8 cellular contexts compared by ENCODE assay signal in genomic region chr6:145734486-145735355, GRCh38. TPM values are rescaled to one million over a fixed set of nuclear protein-coding genes. Genes with fewer than 3 reads are reported as not detected.
DNase-seq lines count a peak whose midpoint lies in the region; ATAC-seq and TF ChIP-seq lines count a peak whose summit lies in the region.

No MANE protein-coding gene starts in this region.

- peak; percentile 70 to 80 for ATAC-seq in activated naive CD4-positive, alpha-beta T cell treated with anti-CD3 and anti-CD28 coated beads, Interleukin-2, amount 50 U/mL, for 72 hours

- TF ChIP-seq EP300 in SK-N-SH (IDR thresholded peaks at IDR 0.05; ENCODE audit: borderline replicate concordance in 1 of 2, low read depth in 1 of 2, low read length in 1 of 2) (peak in 1 of 2 experiments; percentile 61; a peak in 2 of 4 replicates), ovary (IDR thresholded peaks at IDR 0.05) (peak; percentile 5)

- POLR2A ChIA-PET in SK-N-SH (lab: Yijun Ruan, JAX), result interaction anchor here (0.7 to 3.3 kb wide), 8 partner anchors 54 to 1152 kb away, joined by 3 to 57 read pairs (median 4); partner anchors contain the start of genes FBXO30 and SHPRH

- TF ChIP-seq RAD21 in SK-N-SH (IDR thresholded peaks at IDR 0.05; ENCODE audit: low read length), result no peak

- TF ChIP-seq CTCF in HFFc6 (IDR thresholded peaks at IDR 0.05), result no peak
- TF ChIP-seq CTCF in SK-N-SH (IDR thresholded peaks at IDR 0.05), result no peak
- TF ChIP-seq CTCF in ovary (IDR thresholded peaks at IDR 0.05), result no peak
- no peak for TF ChIP-seq CTCF in thyroid gland (IDR thresholded peaks at IDR 0.05)

- peaks cover 35% of the 10 kb centered on the region for H3K4me1 Mint-ChIP-seq in HFFc6 (ENCODE audit: low read depth)

- no peaks in the 10 kb centered on the region for H3K27me3 ChIP-seq in SK-N-SH (ENCODE audit: insufficient read depth)
- H3K27me3 ChIP-seq in ovary, result no peaks in the 10 kb centered on the region
- no peaks in the 10 kb centered on the region for H3K27me3 ChIP-seq in thyroid gland

- peaks cover 25% of the 10 kb centered on the region for H3F3A ChIP-seq in SK-N-SH (replicated peaks; ENCODE audit: insufficient read depth)

- TF ChIP-seq POLR2A in ovary (IDR thresholded peaks at IDR 0.05) (peak; percentile 57), thyroid gland (IDR thresholded peaks at IDR 0.05) (peak in 1 of 2 donors; percentile 84)

- H3K4me3 Mint-ChIP-seq in HFFc6, result peak overlapping the region; percentile 95

- intact Hi-C loops in head of caudate nucleus (cut with DNase I), result loop anchor here (2.0 to 10.0 kb wide), 2 partner anchors 80 to 230 kb away; partner anchors contain the start of genes FBXO30 and SHPRH
- intact Hi-C loops in ovary (cut with DNase I), result loop anchor here (2.0 to 10.0 kb wide), 5 partner anchors 78 to 1450 kb away; partner anchors contain the start of genes FBXO30 (in 4 of the 4), SHPRH (in 2 of the 4) and UTRN (in 1 of the 4)
- intact Hi-C loops in thyroid gland (cut with DNase I), result loop anchor here (5.0 kb wide), 1 partner anchor 83 kb away; no protein-coding TSS in a partner anchor

- peaks cover 7% of the 10 kb centered on the region for H3K36me3 Mint-ChIP-seq in HFFc6 (ENCODE audit: low read depth)
- peaks cover 9 to 11% of the 10 kb centered on the region in 2 donors for H3K36me3 Mint-ChIP-seq in activated naive CD4-positive, alpha-beta T cell treated with anti-CD3 and anti-CD28 coated beads, Interleukin-2, amount 50 U/mL, for 72 hours

- DNase-seq in GM03348 (ENCODE audit: low spot score), result peak; percentile 94
- peak; percentile 85 for DNase-seq in HFFc6
- DNase-seq in MV-4-11 (lab: John Stamatoyannopoulos, UW), result peak; percentile 72
- DNase-seq in SK-N-SH, result peak; percentile 92
- DNase-seq in activated naive CD4-positive, alpha-beta T cell treated with anti-CD3 and anti-CD28 coated beads, Interleukin-2, amount 50 U/mL, for 72 hours (ENCODE audit: low spot score in 2 of 2), result peak; percentile 65 to 83
- DNase-seq in head of caudate nucleus, result peak; percentile 73 to 94 (median 86)
- peak; percentile 85 to 92 (median 89) for DNase-seq in ovary
- peak; percentile 92 to 93 for DNase-seq in thyroid gland

- H3K9me3 ChIP-seq in SK-N-SH (no peaks in the 10 kb centered on the region), ovary (no peaks in the 10 kb centered on the region), thyroid gland (no peaks in the 10 kb centered on the region)

- H3K4me2 ChIP-seq in SK-N-SH, result peak overlapping the region; percentile 91

- H3K4me3 ChIP-seq in SK-N-SH (ENCODE audit: low read depth in 2 of 2, low read length in 1 of 2), result peak overlapping the region; percentile 72 to 77
- H3K4me3 ChIP-seq in ovary, result peak overlapping the region; percentile 57
- H3K4me3 ChIP-seq in thyroid gland (replicated peaks in 1 of 3), result peak overlapping the region; percentile 17 to 75 (median 42)

- H3K9me2 ChIP-seq in SK-N-SH, result no peaks in the 10 kb centered on the region

- H3K27ac Mint-ChIP-seq in HFFc6, result peak overlapping the region; percentile 98
- peak overlapping the region; percentile 97 for H3K27ac Mint-ChIP-seq in activated naive CD4-positive, alpha-beta T cell treated with anti-CD3 and anti-CD28 coated beads, Interleukin-2, amount 50 U/mL, for 72 hours

- WGBS in SK-N-SH (ENCODE audit: low lambda C conversion rate), result 1% methylated on average over 13 of the region's 74 CpGs
- 0 to 1% (median 1%) methylated on average over 49 to 74 of the region's 74 CpGs for WGBS in ovary, 3 donors
- WGBS in thyroid gland, 2 donors, result 0% methylated on average over 30 to 53 of the region's 74 CpGs

- H3K9ac ChIP-seq in SK-N-SH, result peak overlapping the region; percentile 93

- H2AFZ ChIP-seq in SK-N-SH (ENCODE audit: low read depth), result peak overlapping the region; percentile 78

- H3K27me3 Mint-ChIP-seq in HFFc6 (ENCODE audit: insufficient read depth), result no peaks in the 10 kb centered on the region

- H4K20me1 ChIP-seq in SK-N-SH (ENCODE audit: insufficient read depth), result no peaks in the 10 kb centered on the region

- H3K79me2 ChIP-seq in SK-N-SH (ENCODE audit: insufficient read depth), result peaks cover 3% of the 10 kb centered on the region

- H3K9me3 Mint-ChIP-seq in HFFc6, result no peaks in the 10 kb centered on the region; the same call in 1 of the 2 replicates
- peaks cover 7 to 13% of the 10 kb centered on the region in 2 donors for H3K9me3 Mint-ChIP-seq in activated naive CD4-positive, alpha-beta T cell treated with anti-CD3 and anti-CD28 coated beads, Interleukin-2, amount 50 U/mL, for 72 hours

- peak overlapping the region; percentile 98 for H3K27ac ChIP-seq in SK-N-SH (ENCODE audit: low read depth in 2 of 2, low read length in 1 of 2)
- peak overlapping the region; percentile 96 to 99 for H3K27ac ChIP-seq in ovary
- H3K27ac ChIP-seq in thyroid gland, result peak overlapping the region; percentile 96 to 98 (median 98)

- CTCF ChIA-PET in SK-N-SH (lab: Yijun Ruan, JAX), result interaction anchor here (0.7 to 1.3 kb wide), 5 partner anchors 11 to 1154 kb away, joined by 3 read pairs; partner anchors contain the start of gene FBXO30

- H3K4me1 ChIP-seq in SK-N-SH (ENCODE audit: control insufficient read depth in 1 of 2, insufficient read depth in 2 of 2, low read depth in 1 of 2, low read length in 1 of 2) (peaks cover 6 to 17% of the 10 kb centered on the region in 2 experiments; a peak in 3 of 4 replicates), ovary (ENCODE audit: insufficient read depth) (peaks cover 2% of the 10 kb centered on the region), thyroid gland (no peaks in the 10 kb centered on the region)

- H3K36me3 ChIP-seq in SK-N-SH (replicated peaks in 1 of 2; ENCODE audit: control insufficient read depth in 1 of 2, insufficient read depth in 2 of 2, low read length in 1 of 2), result no peaks in the 10 kb centered on the region
- H3K36me3 ChIP-seq in ovary, result no peaks in the 10 kb centered on the region
- H3K36me3 ChIP-seq in thyroid gland, result no peaks in the 10 kb centered on the region

TF ChIP-seq in SK-N-SH, 30 proteins besides CTCF, POLR2A, EP300 and RAD21:
- TF ChIP-seq TCF12 (IDR thresholded peaks at IDR 0.05), result no peak
- TF ChIP-seq, protein P1, sequence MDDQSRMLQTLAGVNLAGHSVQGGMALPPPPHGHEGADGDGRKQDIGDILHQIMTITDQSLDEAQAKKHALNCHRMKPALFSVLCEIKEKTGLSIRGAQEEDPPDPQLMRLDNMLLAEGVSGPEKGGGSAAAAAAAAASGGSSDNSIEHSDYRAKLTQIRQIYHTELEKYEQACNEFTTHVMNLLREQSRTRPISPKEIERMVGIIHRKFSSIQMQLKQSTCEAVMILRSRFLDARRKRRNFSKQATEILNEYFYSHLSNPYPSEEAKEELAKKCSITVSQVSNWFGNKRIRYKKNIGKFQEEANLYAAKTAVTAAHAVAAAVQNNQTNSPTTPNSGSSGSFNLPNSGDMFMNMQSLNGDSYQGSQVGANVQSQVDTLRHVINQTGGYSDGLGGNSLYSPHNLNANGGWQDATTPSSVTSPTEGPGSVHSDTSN (IDR thresholded peaks at IDR 0.05), result peak; percentile 15
- peak; percentile 48; the same call in 1 of the 2 replicates for TF ChIP-seq FOXJ3 (CRISPR knock-in tag; IDR thresholded peaks at IDR 0.05)
- peak; percentile 47 for TF ChIP-seq CHD2 (IDR thresholded peaks at IDR 0.05; ENCODE audit: low read length, partially characterized antibody)
- peak; percentile 42 for TF ChIP-seq NRF1 (IDR thresholded peaks at IDR 0.05; ENCODE audit: low read depth, low read length)
- no peak for TF ChIP-seq ELF1 (IDR thresholded peaks at IDR 0.05)
- no peak for TF ChIP-seq RCOR1 (IDR thresholded peaks at IDR 0.05; ENCODE audit: low read length)
- no peak for TF ChIP-seq IRF3 (IDR thresholded peaks at IDR 0.05; ENCODE audit: low read depth, low read length)
- TF ChIP-seq MAX (IDR thresholded peaks at IDR 0.05; ENCODE audit: low read depth), result peak; percentile 54; the same call in 1 of the 2 replicates
- peak; percentile 62; the same call in 1 of the 2 replicates for TF ChIP-seq TAF1 (IDR thresholded peaks at IDR 0.05; ENCODE audit: borderline replicate concordance, low read depth, low read length)
- no peak; the same call in 1 of the 2 replicates for TF ChIP-seq POLR2AphosphoS5 (IDR thresholded peaks at IDR 0.05; ENCODE audit: low read depth, low read length)
- TF ChIP-seq YY1 (IDR thresholded peaks at IDR 0.05; ENCODE audit: low read depth), result no peak
- TF ChIP-seq GATA2 (CRISPR knock-in tag; IDR thresholded peaks at IDR 0.05), result peak; percentile 25; the same call in 1 of the 2 replicates
- 0 out of 2 replicates have a peak, but pooled peaks have one; percentile 9 for TF ChIP-seq NFIC (IDR thresholded peaks at IDR 0.05; ENCODE audit: borderline replicate concordance)
- peak; percentile 61; the same call in 1 of the 2 replicates for TF ChIP-seq RXRA (IDR thresholded peaks at IDR 0.05; ENCODE audit: borderline replicate concordance, low read depth)
TF ChIP-seq in SK-N-SH: peak in this region for 9.

RNA-seq across cellular contexts. Expression of gene EPM2A, which starts 0.6 kb away (rescaled TPM):
- 1 to 10 TPM; 3.1 to 5.5 (median 3.8) TPM for total RNA-seq in HFFc6 (2021; fragmentation: NEBNext Ultra II Directional; extraction: Animal tissue kit (Norgen Biotek cat#: 25700))
- polyA plus RNA-seq in SK-N-SH (2012; rRNA removed), result 2.7 and 3.9 TPM in 2 replicates
- 2.4 and 3.1 TPM in 2 replicates for polyA plus RNA-seq in SK-N-SH (2012; cell fraction: cytosol; rRNA removed)
- 3.0 and 4.8 TPM in 2 replicates for polyA plus RNA-seq in SK-N-SH (2012; cell fraction: nucleus; rRNA removed)
- total RNA-seq in activated naive CD4-positive, alpha-beta T cell treated with anti-CD3 and anti-CD28 coated beads, Interleukin-2, amount 50 U/mL, for 72 hours, result 1 to 10 TPM; 7.4 to 9.8 TPM
- total RNA-seq in ovary, result 10 to 100 TPM; 12.2 to 23.9 (median 19.8) TPM
- polyA plus RNA-seq in ovary, result 10 to 100 TPM in 1 of 2 donors, 1 to 10 TPM in 1; 6.0 to 13.4 TPM
- total RNA-seq in thyroid gland, result 10 to 100 TPM; 11.4 to 53.8 (median 15.6) TPM

Comparison
In these comparisons a context has a peak if more than half of its experiments do, and no peak if none do; other contexts are left out.
1. Peak in every context shown above with its lines: DNase-seq, ATAC-seq, H3K4me3 ChIP-seq and H3K27ac ChIP-seq.